In the genomic region with DNA sequence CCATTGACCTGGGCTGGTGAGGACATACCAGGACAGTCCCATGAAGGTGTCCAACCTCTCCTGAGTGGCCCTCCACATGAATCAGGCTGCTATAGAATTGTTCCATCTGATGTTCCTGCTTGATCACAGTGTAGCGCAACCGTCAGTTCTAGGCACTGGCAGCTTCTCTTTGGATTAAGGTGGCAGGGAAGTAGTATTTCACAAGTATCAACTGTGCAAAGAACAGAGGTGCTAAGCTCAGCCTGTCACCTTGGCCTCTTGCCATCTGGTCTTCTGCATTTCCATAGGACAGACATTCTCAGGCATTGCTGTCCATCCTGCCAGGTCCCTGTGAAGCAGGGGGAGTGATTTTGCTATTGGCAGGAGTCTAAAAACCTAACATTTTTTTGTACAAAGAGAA, we compare ENCODE assay signal across 1 cellular context.
TF ChIP-seq lines count a peak whose summit lies in the region.

No MANE protein-coding gene starts in this region.

TF ChIP-seq in GM23338, 12 proteins besides CTCF, POLR2A, EP300 and RAD21 (continued from another document):
- TF ChIP-seq, protein P1, sequence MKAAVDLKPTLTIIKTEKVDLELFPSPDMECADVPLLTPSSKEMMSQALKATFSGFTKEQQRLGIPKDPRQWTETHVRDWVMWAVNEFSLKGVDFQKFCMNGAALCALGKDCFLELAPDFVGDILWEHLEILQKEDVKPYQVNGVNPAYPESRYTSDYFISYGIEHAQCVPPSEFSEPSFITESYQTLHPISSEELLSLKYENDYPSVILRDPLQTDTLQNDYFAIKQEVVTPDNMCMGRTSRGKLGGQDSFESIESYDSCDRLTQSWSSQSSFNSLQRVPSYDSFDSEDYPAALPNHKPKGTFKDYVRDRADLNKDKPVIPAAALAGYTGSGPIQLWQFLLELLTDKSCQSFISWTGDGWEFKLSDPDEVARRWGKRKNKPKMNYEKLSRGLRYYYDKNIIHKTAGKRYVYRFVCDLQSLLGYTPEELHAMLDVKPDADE (IDR thresholded peaks at IDR 0.05): no peak
